8 cellular contexts compared by ENCODE assay signal in the genomic region with DNA sequence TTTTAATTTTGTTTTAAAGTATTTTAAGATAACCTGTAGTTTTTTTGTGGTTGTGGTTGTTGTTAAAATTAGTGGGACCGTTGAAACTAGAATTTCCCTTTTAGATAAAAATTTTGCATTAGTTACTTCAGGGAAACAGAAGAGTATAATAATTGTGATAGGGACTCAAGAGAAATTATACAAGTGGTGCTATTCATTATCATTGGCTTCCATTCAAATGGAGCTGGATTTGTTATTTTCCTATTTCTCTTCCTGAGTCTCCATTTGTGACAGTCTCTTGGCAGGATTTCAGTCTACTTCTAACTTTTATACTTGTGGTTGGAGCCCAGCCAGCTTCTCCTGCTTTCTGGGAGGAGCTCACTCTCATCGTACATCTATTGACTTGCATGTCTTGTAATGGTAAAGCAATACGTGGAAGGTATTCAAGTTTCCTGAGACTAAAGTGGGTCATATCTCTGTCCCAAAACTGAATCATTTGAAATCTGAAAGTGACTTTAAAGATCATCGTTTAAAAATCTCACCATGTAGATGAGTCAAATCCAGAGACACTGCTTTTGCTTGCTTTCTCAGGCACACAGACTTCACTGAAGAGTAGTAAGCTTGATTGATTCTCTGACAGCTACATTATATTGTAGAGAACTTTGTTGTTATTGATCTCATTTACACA.
A peak's percentile ranks its signal among the peaks of the same experiment; 100 is the strongest.
DNase-seq lines count a peak whose midpoint lies in the region; ATAC-seq, FAIRE-seq and TF ChIP-seq lines count a peak whose summit lies in the region.

No MANE protein-coding gene starts in this region.

- no peaks in the 10 kb centered on the region for H3K36me3 Mint-ChIP-seq in astrocyte (ENCODE audit: low read depth, unreplicated experiment)

- H3K27me3 ChIP-seq in astrocyte (ENCODE audit: insufficient read depth, low read length) (no peaks in the 10 kb centered on the region), smooth muscle cell (ENCODE audit: low read depth) (no peaks in the 10 kb centered on the region), lower lobe of right lung (ENCODE audit: low read depth) (no peaks in the 10 kb centered on the region)

- FAIRE-seq in astrocyte (lab: Jason Lieb, UNC): peak; percentile 59

- no peaks in the 10 kb centered on the region for H3K9me3 Mint-ChIP-seq in astrocyte (ENCODE audit: unreplicated experiment)

- DNase-seq in Ammon's horn (ENCODE audit: low spot score) (peak; percentile 2), astrocyte (ENCODE audit: low read depth) (peak; percentile 56), smooth muscle cell (lab: John Stamatoyannopoulos, UW; ENCODE audit: unreplicated experiment) (no peak), lower lobe of right lung (no peak), NCI-H1092 treated with DMSO at 0.1 percent for 48 hours (lab: John Stamatoyannopoulos, UW) (no peak)
- DNase-seq in activated CD8-positive, alpha-beta memory T cell treated with anti-CD3 and anti-CD28 coated beads for 24 hours: no peak

- TF ChIP-seq CTCF in astrocyte (IDR thresholded peaks at IDR 0.05; ENCODE audit: insufficient read depth, low read depth, low read length): no peak
- TF ChIP-seq CTCF in smooth muscle cell (IDR thresholded peaks at IDR 0.05; ENCODE audit: borderline replicate concordance, insufficient read depth, poor library complexity, severe bottlenecking): no peak
- TF ChIP-seq CTCF in lower lobe of right lung (IDR thresholded peaks at IDR 0.05): no peak

- H3K36me3 ChIP-seq in astrocyte (ENCODE audit: insufficient read depth, low read length): no peaks in the 10 kb centered on the region
- H3K36me3 ChIP-seq in smooth muscle cell (ENCODE audit: low read depth): no peaks in the 10 kb centered on the region
- H3K36me3 ChIP-seq in lower lobe of right lung: no peaks in the 10 kb centered on the region

- no peak overlapping the region for H3K4me3 ChIP-seq in astrocyte (ENCODE audit: insufficient read depth, low read depth, low read length)
- no peak overlapping the region for H3K4me3 ChIP-seq in smooth muscle cell
- no peak overlapping the region for H3K4me3 ChIP-seq in lower lobe of right lung

- H3K9ac ChIP-seq in astrocyte (ENCODE audit: low read length) (no peak overlapping the region), smooth muscle cell (ENCODE audit: low read depth) (no peak overlapping the region)

- H3K4me2 ChIP-seq in astrocyte (ENCODE audit: low read length) (peak overlapping the region; percentile 22), smooth muscle cell (peak overlapping the region; percentile 49)

- no peaks in the 10 kb centered on the region for H3K9me3 ChIP-seq in astrocyte (ENCODE audit: insufficient read depth, low read depth, low read length)
- H3K9me3 ChIP-seq in smooth muscle cell (replicated peaks; ENCODE audit: low read depth): no peaks in the 10 kb centered on the region
- H3K9me3 ChIP-seq in lower lobe of right lung: no peaks in the 10 kb centered on the region

- no peaks in the 10 kb centered on the region for H3K4me1 Mint-ChIP-seq in astrocyte (ENCODE audit: low read depth, unreplicated experiment)

- no peak overlapping the region for H3K27ac ChIP-seq in astrocyte (ENCODE audit: low read depth, low read length)
- H3K27ac ChIP-seq in smooth muscle cell (ENCODE audit: low read depth): no peak overlapping the region
- H3K27ac ChIP-seq in lower lobe of right lung: no peak overlapping the region

- no peak overlapping the region for H2AFZ ChIP-seq in astrocyte (ENCODE audit: low read depth, low read length)
- H2AFZ ChIP-seq in smooth muscle cell (ENCODE audit: low read depth): no peak overlapping the region

- H3K4me1 ChIP-seq in astrocyte (ENCODE audit: insufficient read depth, low read length) (no peaks in the 10 kb centered on the region), smooth muscle cell (ENCODE audit: low read depth) (no peaks in the 10 kb centered on the region), lower lobe of right lung (no peaks in the 10 kb centered on the region)

- intact Hi-C loops in lower lobe of right lung (cut with DNase I): no loop called here

- ATAC-seq in GM19324 (IDR thresholded peaks at IDR 0.05; ENCODE audit: low FRiP score, unreplicated experiment): peak; percentile 54
- peak; percentile 83 for ATAC-seq in HG03108 (IDR thresholded peaks at IDR 0.05; ENCODE audit: unreplicated experiment)
- no peak for ATAC-seq in lower lobe of right lung

- H4K20me1 ChIP-seq in astrocyte (ENCODE audit: insufficient read depth, low read length) (no peaks in the 10 kb centered on the region), smooth muscle cell (ENCODE audit: low read depth) (no peaks in the 10 kb centered on the region)

- H3F3A ChIP-seq in smooth muscle cell (ENCODE audit: low read depth): no peaks in the 10 kb centered on the region

- H3K4me3 Mint-ChIP-seq in astrocyte (ENCODE audit: unreplicated experiment): no peak overlapping the region

- H3K27me3 Mint-ChIP-seq in astrocyte (ENCODE audit: low read depth, unreplicated experiment): no peaks in the 10 kb centered on the region

- no peak overlapping the region for H3K27ac Mint-ChIP-seq in astrocyte (ENCODE audit: unreplicated experiment)

- H3K79me2 ChIP-seq in astrocyte (ENCODE audit: insufficient read depth, low read length): no peaks in the 10 kb centered on the region
- H3K79me2 ChIP-seq in smooth muscle cell (ENCODE audit: low read depth): no peaks in the 10 kb centered on the region

- WGBS in smooth muscle cell (ENCODE audit: low lambda C conversion rate): 61% methylated on average over 4 of the region's 4 CpGs

Comparison
In these comparisons a context has a peak if more than half of its experiments do, and no peak if none do; other contexts are left out.
1. DNase-seq: peak in Ammon's horn (single experiment) and astrocyte (single experiment); none in smooth muscle cell (single experiment), lower lobe of right lung (single experiment), activated CD8-positive, alpha-beta memory T cell treated with anti-CD3 and anti-CD28 coated beads for 24 hours (single experiment) and NCI-H1092 treated with DMSO at 0.1 percent for 48 hours (single experiment).
2. ATAC-seq: peak in GM19324 (single experiment) and HG03108 (single experiment); none in lower lobe of right lung (0 of 2).